15 cellular contexts compared by ENCODE assay signal in the genomic region with DNA sequence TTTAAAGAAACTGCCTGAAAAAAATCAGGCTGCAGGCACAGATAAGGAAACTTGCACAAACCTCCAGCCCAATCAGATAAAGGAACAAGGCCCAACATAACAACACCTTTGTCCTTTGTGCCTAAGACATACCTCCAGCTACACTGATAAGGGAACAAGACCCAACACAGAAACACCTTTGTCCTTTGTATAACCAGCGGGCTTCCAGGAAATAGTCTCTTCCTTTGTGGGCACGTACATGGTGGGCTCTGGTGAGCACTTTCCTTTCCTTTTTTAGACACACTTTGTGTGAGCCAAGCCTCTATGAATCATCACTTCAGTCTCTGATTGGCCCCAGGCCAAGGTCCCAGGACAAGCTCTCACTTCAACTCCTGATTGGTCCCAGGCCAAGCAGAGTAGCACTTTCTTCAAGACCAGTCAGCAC.
A peak's percentile ranks its signal among the peaks of the same experiment; 100 is the strongest.
DNase-seq lines count a peak whose midpoint lies in the region; ATAC-seq and TF ChIP-seq lines count a peak whose summit lies in the region.
"Had no signal": no experiment of that assay in that cellular context is flagged by ENCODE, and none has a peak within 500 bp of the region (broad histone marks: within the 10 kb centered on the region; RNA-seq: fewer than 3 reads in every experiment).

No MANE protein-coding gene starts in this region.

- H3K9me3 ChIP-seq in Loucy (ENCODE audit: insufficient read depth, low read depth, low read length), result peaks cover 63% of the 10 kb centered on the region

- H3K4me1 ChIP-seq in Loucy (ENCODE audit: insufficient read depth, low read length, poor library complexity, severe bottlenecking), result peaks cover 23% of the 10 kb centered on the region
- H3K4me1 ChIP-seq: esophagus squamous epithelium had no signal

- H3K9ac ChIP-seq in Loucy (ENCODE audit: low read depth, low read length, poor library complexity, severe bottlenecking), result no peak overlapping the region

- H4K20me1 ChIP-seq in Loucy (ENCODE audit: insufficient read depth, low read length, poor library complexity, severe bottlenecking), result no peaks in the 10 kb centered on the region

- in situ Hi-C loops in brain microvascular endothelial cell (cut with HindIII; ENCODE audit: low pct_ligation_motif_present, low sequenced_read_pairs), result no loop called here

- H3K27ac ChIP-seq in brain microvascular endothelial cell, result no peak overlapping the region
- H3K27ac ChIP-seq: coronary artery, esophagus squamous epithelium had no signal

- H3K36me3 ChIP-seq in Loucy (ENCODE audit: insufficient read depth, low read length) (no peaks in the 10 kb centered on the region), brain microvascular endothelial cell (replicated peaks) (no peaks in the 10 kb centered on the region)
- H3K36me3 ChIP-seq: esophagus squamous epithelium had no signal

- TF ChIP-seq CTCF in Loucy (conservative IDR thresholded peaks at IDR 0.05; ENCODE audit: low read length) (no peak), brain microvascular endothelial cell (IDR thresholded peaks at IDR 0.05; ENCODE audit: low read depth, low read length, missing control alignments) (no peak)

- H3K4me2 ChIP-seq in Loucy (ENCODE audit: low read depth, low read length, poor library complexity, severe bottlenecking), result peak overlapping the region; percentile 2

- H3K27me3 ChIP-seq in Loucy (ENCODE audit: insufficient read depth, low read length, poor library complexity, severe bottlenecking) (no peaks in the 10 kb centered on the region), brain microvascular endothelial cell (replicated peaks) (no peaks in the 10 kb centered on the region)
- H3K27me3 ChIP-seq: esophagus squamous epithelium had no signal

- H2AFZ ChIP-seq in Loucy (ENCODE audit: low read length), result no peak overlapping the region

- no peaks in the 10 kb centered on the region for H3K9me2 ChIP-seq in Loucy (replicated peaks; ENCODE audit: low read depth, low read length)

- DNase-seq in COLO829 (ENCODE audit: low spot score) (peak; percentile 72), brain microvascular endothelial cell (peak; percentile 79), iris pigment epithelial cell (ENCODE audit: low read depth) (peak; percentile 88), GM19240 (ENCODE audit: insufficient read length, low spot score) (no peak), DMS114 treated with DMSO at 0.1 percent for 48 hours (lab: John Stamatoyannopoulos, UW; ENCODE audit: unreplicated experiment) (no peak)
- DNase-seq in activated CD8-positive, alpha-beta memory T cell treated with anti-CD3 and anti-CD28 coated beads, Interleukin-2, amount 50 U/mL, for 48 hours, result no peak
- DNase-seq: activated CD4-positive, CD25-positive, alpha-beta regulatory T cell; DND-41; esophagus squamous epithelium; NCI-H1092; NCI-H2227 treated with DMSO at 0.1 percent for 48 hours had no signal

- no peaks in the 10 kb centered on the region for H3F3A ChIP-seq in Loucy (ENCODE audit: low read depth)

- ATAC-seq in HG02938 (IDR thresholded peaks at IDR 0.05; ENCODE audit: unreplicated experiment), result no peak
- ATAC-seq: GM12878 had no signal

- H3K79me2 ChIP-seq in Loucy (ENCODE audit: insufficient read depth, low read length), result peaks cover 70% of the 10 kb centered on the region

- H3K4me3 ChIP-seq in Loucy (ENCODE audit: low read length, poor library complexity, severe bottlenecking) (no peak overlapping the region), brain microvascular endothelial cell (ENCODE audit: low read depth, low read length) (no peak overlapping the region)
- H3K4me3 ChIP-seq: coronary artery, esophagus squamous epithelium, GM12878 had no signal

Comparison
In these comparisons a context has a peak if more than half of its experiments do, and no peak if none do; other contexts are left out.
1. DNase-seq: peak in COLO829 (single experiment), brain microvascular endothelial cell (single experiment) and iris pigment epithelial cell (single experiment); none in activated CD8-positive, alpha-beta memory T cell treated with anti-CD3 and anti-CD28 coated beads, Interleukin-2, amount 50 U/mL, for 48 hours (single experiment), GM19240 (single experiment) and DMS114 treated with DMSO at 0.1 percent for 48 hours (single experiment).